Comparison of ENCODE assay signal across 9 cellular contexts in the genomic region with DNA sequence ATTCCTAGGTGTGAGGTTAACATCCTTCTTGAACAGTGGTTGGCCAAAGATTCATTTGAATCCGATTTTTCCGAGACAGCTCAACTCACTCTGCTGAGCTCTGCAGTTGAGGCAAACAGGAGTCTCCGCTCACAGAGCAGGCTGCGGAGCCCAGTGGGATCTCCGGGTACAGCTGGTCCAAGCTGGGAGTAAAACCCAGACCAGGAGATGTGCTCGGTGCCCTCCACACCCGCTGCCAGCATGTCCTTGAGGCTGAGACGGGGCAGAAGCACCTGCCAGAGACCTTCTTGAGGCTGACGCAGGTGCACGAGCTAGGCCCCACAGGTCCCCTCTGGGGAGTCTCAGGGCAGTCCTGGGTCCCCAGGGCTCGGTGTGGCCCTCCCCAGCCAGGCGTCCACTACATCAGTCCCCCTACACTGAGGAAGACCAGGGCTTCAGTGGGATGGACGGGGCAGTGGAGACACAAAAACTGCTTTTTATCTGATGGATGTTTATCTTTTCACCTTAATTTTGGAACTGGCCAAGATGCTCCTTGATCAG.
"Had no signal": no experiment of that assay in that cellular context is flagged by ENCODE, and none has a peak within 500 bp of the region (broad histone marks: within the 10 kb centered on the region; RNA-seq: fewer than 3 reads in every experiment).

No MANE protein-coding gene starts in this region.

- H3K9me3 Mint-ChIP-seq: HFFc6 had no signal

- H3K4me3 Mint-ChIP-seq: HFFc6, IgD-negative memory B cell had no signal

- H3K4me1 Mint-ChIP-seq: IgD-negative memory B cell had no signal

- H3K27ac Mint-ChIP-seq: HFFc6, IgD-negative memory B cell had no signal

- H3K4me1 ChIP-seq: HAP-1 had no signal

- H3K36me3 ChIP-seq: HAP-1 had no signal

- H3K9me3 ChIP-seq: HAP-1 had no signal

- ATAC-seq: HCT116, HepG2 had no signal

- H3K27ac ChIP-seq: GM23248, HL-60 had no signal

- DNase-seq: GM23248, GOT3, H7, HFFc6 had no signal

- H3K4me3 ChIP-seq: GM23248, HAP-1 had no signal
